Comparison of ENCODE assay signal across 1 cellular context in genomic region chr1:204506091-204506968, GRCh38.
TF ChIP-seq lines count a peak whose summit lies in the region.

No MANE protein-coding gene starts in this region.

TF ChIP-seq in GM12878, 131 proteins besides CTCF, POLR2A, EP300 and RAD21 (continued from another document and continues in another):
- TF ChIP-seq ZBTB33 (IDR thresholded peaks at IDR 0.05) (no peak), PAX8 (IDR thresholded peaks at IDR 0.05) (no peak), YY1 (IDR thresholded peaks at IDR 0.05; ENCODE audit: low read depth, low read length) (peak; percentile 80; the same call in 1 of the 2 replicates), PBX3 (IDR thresholded peaks at IDR 0.05; ENCODE audit: insufficient replicate concordance, low read depth, low read length) (no peak), MYB (IDR thresholded peaks at IDR 0.05; ENCODE audit: borderline replicate concordance, low read depth, low read length) (no peak), CBX3 (IDR thresholded peaks at IDR 0.05; ENCODE audit: borderline replicate concordance, low read depth) (no peak), ATF3 (IDR thresholded peaks at IDR 0.05; ENCODE audit: borderline replicate concordance, extremely low read depth, low read depth, low read length) (no peak), NR2C1 (IDR thresholded peaks at IDR 0.05) (no peak), IRF4 (IDR thresholded peaks at IDR 0.05; ENCODE audit: low read depth, low read length) (no peak), CHD1 (IDR thresholded peaks at IDR 0.05; ENCODE audit: low read depth, low read length) (no peak), CREM (IDR thresholded peaks at IDR 0.05; ENCODE audit: low read depth) (no peak), IKZF1 (conservative IDR thresholded peaks at IDR 0.05) (peak; percentile 44), EED (IDR thresholded peaks at IDR 0.05; ENCODE audit: low read depth) (no peak), SREBF1 (IDR thresholded peaks at IDR 0.05; ENCODE audit: low read length) (no peak), CUX1 (IDR thresholded peaks at IDR 0.05; ENCODE audit: insufficient replicate concordance, low read depth, low read length) (no peak), POLR2AphosphoS5 (IDR thresholded peaks at IDR 0.05; ENCODE audit: low read length) (no peak), SP1 (IDR thresholded peaks at IDR 0.05; ENCODE audit: low read depth, low read length) (no peak), IRF3 (IDR thresholded peaks at IDR 0.05) (no peak), TCF3 (IDR thresholded peaks at IDR 0.05; ENCODE audit: borderline replicate concordance, insufficient read depth, low read depth, low read length) (no peak), TARDBP (IDR thresholded peaks at IDR 0.05; ENCODE audit: borderline replicate concordance) (peak; percentile 91), RAD51 (IDR thresholded peaks at IDR 0.05) (no peak; the same call in 1 of the 2 replicates), HSF1 (IDR thresholded peaks at IDR 0.05; ENCODE audit: low read depth, low read length) (no peak; the same call in 1 of the 2 replicates), STAT3 (IDR thresholded peaks at IDR 0.05; ENCODE audit: low read depth, low read length) (no peak), TAF1 (IDR thresholded peaks at IDR 0.05; ENCODE audit: borderline replicate concordance, low read depth, low read length) (0 out of 2 replicates have a peak, but pooled peaks have one; percentile 27), NFIC (IDR thresholded peaks at IDR 0.05; ENCODE audit: low read depth, low read length) (no peak), HDAC2 (IDR thresholded peaks at IDR 0.05) (no peak), HCFC1 (IDR thresholded peaks at IDR 0.05; ENCODE audit: low read length) (no peak; the same call in 1 of the 2 replicates), BMI1 (IDR thresholded peaks at IDR 0.05; ENCODE audit: borderline replicate concordance) (no peak), BCL11A (IDR thresholded peaks at IDR 0.05; ENCODE audit: low read depth, low read length) (no peak), NR2C2 (IDR thresholded peaks at IDR 0.05; ENCODE audit: borderline replicate concordance, control insufficient read depth, insufficient read length, low read depth) (no peak), BHLHE40 (IDR thresholded peaks at IDR 0.05; ENCODE audit: borderline replicate concordance in 1 of 2, low read depth in 2 of 2, low read length in 1 of 2) (no peak), ZNF592 (IDR thresholded peaks at IDR 0.05) (no peak), RUNX3 (IDR thresholded peaks at IDR 0.05; ENCODE audit: low read length) (peak; percentile 28; the same call in 1 of the 2 replicates), ELK1 (IDR thresholded peaks at IDR 0.05; ENCODE audit: low read depth, low read length) (no peak), DPF2 (IDR thresholded peaks at IDR 0.05) (no peak), CBX5 (IDR thresholded peaks at IDR 0.05; ENCODE audit: low read depth) (no peak), E2F4 (IDR thresholded peaks at IDR 0.05; ENCODE audit: low read depth, low read length) (no peak), ESRRA (IDR thresholded peaks at IDR 0.05; ENCODE audit: low read length) (no peak), IRF5 (IDR thresholded peaks at IDR 0.05; ENCODE audit: borderline replicate concordance) (no peak), ZZZ3 (IDR thresholded peaks at IDR 0.05; ENCODE audit: control insufficient read depth, insufficient read length, low read depth) (no peak)
